ENCODE assay signal across 29 cellular contexts in the genomic region with DNA sequence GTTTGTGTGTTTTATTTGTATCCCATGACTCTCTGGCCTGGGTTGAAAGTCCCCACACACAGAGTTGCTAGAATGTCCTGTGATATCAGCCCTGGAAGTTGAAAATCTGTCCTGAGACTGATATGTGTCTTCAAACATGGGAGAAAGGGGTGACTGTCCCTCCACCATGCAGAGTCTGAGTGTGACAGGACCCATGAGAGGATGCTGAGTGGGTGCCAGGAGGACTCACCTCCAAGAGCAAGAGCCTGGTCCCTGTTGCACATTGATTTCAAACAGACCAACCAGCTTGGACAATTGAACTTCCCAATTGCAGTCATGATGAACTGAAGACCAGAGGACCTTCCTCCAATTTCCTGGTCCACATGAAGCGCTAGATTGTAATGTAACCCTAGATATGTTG. TPM values are rescaled to one million over a fixed set of nuclear protein-coding genes. Genes with fewer than 3 reads are reported as not detected.
"Had no signal": no experiment of that assay in that cellular context is flagged by ENCODE, and none has a peak within 500 bp of the region (broad histone marks: within the 10 kb centered on the region; RNA-seq: fewer than 3 reads in every experiment).

No MANE protein-coding gene starts in this region.

- H3K27ac ChIP-seq: neutrophil, ovary, parathyroid adenoma, psoas muscle, right lobe of liver, sigmoid colon, stomach, thoracic aorta, thyroid gland, transverse colon, vagina had no signal

- DNase-seq: naive B cell; naive thymus-derived CD8-positive, alpha-beta T cell; nephron progenitor cell; nucleus accumbens; ovary; psoas muscle; right cardiac atrium; right lobe of liver; sigmoid colon; small intestine; stimulated activated CD4-positive, alpha-beta T cell treated with anti-CD3 and anti-CD28 coated beads, Interleukin-15, amount 100 ng/mL, for 24 hours; stimulated activated CD4-positive, alpha-beta T cell treated with anti-CD3 and anti-CD28 coated beads, Interleukin-2, amount 100 ng/mL, for 24 hours; stimulated activated CD4-positive, alpha-beta T cell treated with anti-CD3 and anti-CD28 coated beads, Interleukin-2, amount 100 ng/mL, for 48 hours; stimulated activated CD4-positive, alpha-beta T cell treated with anti-CD3 and anti-CD28 coated beads, Interleukin-4, amount 100 ng/mL, for 24 hours; stimulated activated naive B cell treated with anti-CD40 and anti-IgM and Interleukin-4, amounts not matched to agents 10 μg/mL and 1 μg/mL and 100 μg/mL, for 72 hours; stimulated activated naive CD4-positive, alpha-beta T cell treated with Interleukin-2 at 50 U/mL for 16 hours; stomach; thyroid gland; transverse colon; upper lobe of left lung had no signal

- H3K4me3 Mint-ChIP-seq: naive thymus-derived CD8-positive, alpha-beta T cell; natural killer cell treated with Interleukin-12 subunit alpha and Interleukin-12 subunit beta and Interleukin-15 and Interleukin-18, amount 100 ng/mL, for 72 hours; nephron progenitor cell; neural crest cell; stimulated activated effector memory CD8-positive, alpha-beta T cell treated with anti-CD3 and anti-CD28 coated beads, Interleukin-12 subunit alpha, Interleukin-12 subunit beta, amount 100 ng/mL, for 72 hours; stimulated activated naive B cell treated with anti-CD40 and anti-IgM and Interleukin-4, amounts not matched to agents 10 μg/mL and 1 μg/mL and 100 μg/mL, for 72 hours; stimulated activated naive CD8-positive, alpha-beta T cell treated with anti-CD3 and anti-CD28 coated beads, Interleukin-15, Interleukin-2, amounts not matched to agents 100 ng/mL and 50 ng/mL, for 24 hours had no signal

- H2AFZ ChIP-seq: parathyroid adenoma had no signal

- H3K4me3 ChIP-seq: ovary, psoas muscle, right lobe of liver, sigmoid colon, stomach, thoracic aorta, thyroid gland, transverse colon, upper lobe of left lung, vagina had no signal

- H3K27ac Mint-ChIP-seq: natural killer cell treated with Interleukin-12 subunit alpha and Interleukin-12 subunit beta and Interleukin-15 and Interleukin-18, amount 100 ng/mL, for 72 hours; nephron progenitor cell; progenitor cell of endocrine pancreas; stimulated activated effector memory CD8-positive, alpha-beta T cell treated with anti-CD3 and anti-CD28 coated beads, Interleukin-12 subunit alpha, Interleukin-12 subunit beta, amount 100 ng/mL, for 72 hours; stimulated activated naive B cell treated with anti-CD40 and anti-IgM and Interleukin-4, amounts not matched to agents 10 μg/mL and 1 μg/mL and 100 μg/mL, for 72 hours; stimulated activated naive CD8-positive, alpha-beta T cell treated with anti-CD3 and anti-CD28 coated beads, Interleukin-15, Interleukin-2, amounts not matched to agents 100 ng/mL and 50 ng/mL, for 24 hours had no signal

- H3K9ac ChIP-seq: parathyroid adenoma had no signal

- H3K79me2 ChIP-seq: parathyroid adenoma had no signal

- H3K27me3 ChIP-seq: neutrophil, ovary, right lobe of liver, sigmoid colon, stomach, thyroid gland, transverse colon, upper lobe of left lung, vagina had no signal

- H3K36me3 ChIP-seq: neutrophil, ovary, right lobe of liver, thoracic aorta had no signal

- H3K27me3 Mint-ChIP-seq: naive B cell; naive thymus-derived CD8-positive, alpha-beta T cell; natural killer cell treated with Interleukin-12 subunit alpha and Interleukin-12 subunit beta and Interleukin-15 and Interleukin-18, amount 100 ng/mL, for 72 hours; progenitor cell of endocrine pancreas; stimulated activated naive B cell treated with anti-CD40 and anti-IgM and Interleukin-4, amounts not matched to agents 10 μg/mL and 1 μg/mL and 100 μg/mL, for 72 hours; stimulated activated naive CD8-positive, alpha-beta T cell treated with anti-CD3 and anti-CD28 coated beads, Interleukin-15, Interleukin-2, amounts not matched to agents 100 ng/mL and 50 ng/mL, for 24 hours had no signal

- H3K9me3 ChIP-seq: neutrophil, ovary, psoas muscle, right lobe of liver, sigmoid colon, stomach, thoracic aorta, thyroid gland, transverse colon, upper lobe of left lung, vagina had no signal

RNA-seq across cellular contexts. Expression of a gene that starts 28.0 kb away (rescaled TPM):
- total RNA-seq: naive thymus-derived CD8-positive, alpha-beta T cell had no signal
- polyA plus RNA-seq: naive thymus-derived CD8-positive, alpha-beta T cell had no signal
